In genomic region chr5:59517926-59518585, GRCh38 we compare ENCODE assay signal across 14 cellular contexts.
DNase-seq lines count a peak whose midpoint lies in the region; ATAC-seq and TF ChIP-seq lines count a peak whose summit lies in the region.
"Had no signal": no experiment of that assay in that cellular context is flagged by ENCODE, and none has a peak within 500 bp of the region (broad histone marks: within the 10 kb centered on the region; RNA-seq: fewer than 3 reads in every experiment).

No MANE protein-coding gene starts in this region.

- H3K36me3 ChIP-seq in mesenchymal stem cell (ENCODE audit: control insufficient read depth in 1 of 2, insufficient read depth in 2 of 2, low read depth in 1 of 2, low read length in 2 of 2): no peaks in the 10 kb centered on the region

- no peak overlapping the region for H2BK120ac ChIP-seq in mesenchymal stem cell (ENCODE audit: low read depth, low read length)

- H3K36me3 Mint-ChIP-seq in natural killer cell treated with Interleukin-12 subunit alpha and Interleukin-12 subunit beta and Interleukin-15 and Interleukin-18, amount 100 ng/mL, for 72 hours: peaks cover 2% of the 10 kb centered on the region
- H3K36me3 Mint-ChIP-seq: stimulated activated naive B cell treated with anti-CD40 and anti-IgM and Interleukin-4, amounts not matched to agents 10 μg/mL and 1 μg/mL and 100 μg/mL, for 72 hours had no signal

- ATAC-seq in GM19035 (IDR thresholded peaks at IDR 0.05; ENCODE audit: unreplicated experiment): no peak
- no peak for ATAC-seq in GM18858 (IDR thresholded peaks at IDR 0.05; ENCODE audit: unreplicated experiment)
- ATAC-seq in natural killer cell treated with Interleukin-12 subunit alpha and Interleukin-12 subunit beta and Interleukin-15 and Interleukin-18, amount 100 ng/mL, for 72 hours: no peak
- ATAC-seq: Right ventricle myocardium inferior; stimulated activated naive B cell treated with anti-CD40 and anti-IgM and Interleukin-4, amounts not matched to agents 10 μg/mL and 1 μg/mL and 100 μg/mL, for 72 hours had no signal

- H2BK15ac ChIP-seq in mesenchymal stem cell (ENCODE audit: low read depth, poor library complexity, severe bottlenecking): no peak overlapping the region

- no peak overlapping the region for H4K91ac ChIP-seq in mesenchymal stem cell (ENCODE audit: low read length)

- H3K27ac Mint-ChIP-seq in natural killer cell treated with Interleukin-12 subunit alpha and Interleukin-12 subunit beta and Interleukin-15 and Interleukin-18, amount 100 ng/mL, for 72 hours: no peak overlapping the region
- H3K27ac Mint-ChIP-seq: stimulated activated naive B cell treated with anti-CD40 and anti-IgM and Interleukin-4, amounts not matched to agents 10 μg/mL and 1 μg/mL and 100 μg/mL, for 72 hours had no signal

- peak overlapping the region; percentile 59 for H3K27ac ChIP-seq in mesenchymal stem cell (ENCODE audit: low read length, poor library complexity, severe bottlenecking)
- H3K27ac ChIP-seq: parathyroid adenoma had no signal

- H2BK12ac ChIP-seq in mesenchymal stem cell (ENCODE audit: low read length in 2 of 2): peak overlapping the region in 1 of 2 experiments; percentile 44

- H4K8ac ChIP-seq in mesenchymal stem cell (ENCODE audit: low read length): no peak overlapping the region

- H3K27me3 Mint-ChIP-seq in natural killer cell treated with Interleukin-12 subunit alpha and Interleukin-12 subunit beta and Interleukin-15 and Interleukin-18, amount 100 ng/mL, for 72 hours: no peaks in the 10 kb centered on the region
- H3K27me3 Mint-ChIP-seq: stimulated activated naive B cell treated with anti-CD40 and anti-IgM and Interleukin-4, amounts not matched to agents 10 μg/mL and 1 μg/mL and 100 μg/mL, for 72 hours had no signal

- H3K4me3 ChIP-seq in cardiac fibroblast (replicated peaks in 1 of 2; ENCODE audit: low read depth in 2 of 2, low read length in 2 of 2): no peak overlapping the region
- no peak overlapping the region for H3K4me3 ChIP-seq in mesenchymal stem cell (ENCODE audit: insufficient read depth in 1 of 2, low read depth in 1 of 2, low read length in 2 of 2)

- no peaks in the 10 kb centered on the region for H3K9me3 Mint-ChIP-seq in natural killer cell treated with Interleukin-12 subunit alpha and Interleukin-12 subunit beta and Interleukin-15 and Interleukin-18, amount 100 ng/mL, for 72 hours

- no peak overlapping the region for H3K14ac ChIP-seq in mesenchymal stem cell (ENCODE audit: low read length in 2 of 2)

- no peak overlapping the region for H3K4ac ChIP-seq in mesenchymal stem cell (ENCODE audit: low read depth in 1 of 2, low read length in 2 of 2)

- H3K9ac ChIP-seq in mesenchymal stem cell (ENCODE audit: low read length): no peak overlapping the region
- H3K9ac ChIP-seq: parathyroid adenoma had no signal

- H3K23ac ChIP-seq in mesenchymal stem cell (ENCODE audit: low read length in 2 of 2): no peak overlapping the region

- no peak overlapping the region for H2BK5ac ChIP-seq in mesenchymal stem cell (ENCODE audit: low read depth, low read length, poor library complexity, severe bottlenecking)

- DNase-seq in AG08396 (ENCODE audit: low spot score) (peak; percentile 10), LHCN-M2 (ENCODE audit: low read depth) (peak; percentile 93), cardiac fibroblast (ENCODE audit: low read depth in 2 of 2) (peak; percentile 31 to 83), mesenchymal stem cell (peak; percentile 77), DMS79 treated with DMSO at 0.1 percent for 48 hours (lab: John Stamatoyannopoulos, UW) (no peak)
- DNase-seq in natural killer cell treated with Interleukin-12 subunit alpha and Interleukin-12 subunit beta and Interleukin-15 and Interleukin-18, amount 100 ng/mL, for 72 hours (ENCODE audit: low spot score): no peak
- DNase-seq: C1 segment of cervical spinal cord; effector CD4-positive, alpha-beta T cell; NCI-H524 treated with DMSO at 0.1 percent for 48 hours; stimulated activated naive B cell treated with anti-CD40 and anti-IgM and Interleukin-4, amounts not matched to agents 10 μg/mL and 1 μg/mL and 100 μg/mL, for 72 hours had no signal

- H2AFZ ChIP-seq in mesenchymal stem cell (ENCODE audit: low read depth, low read length): no peak overlapping the region
- H2AFZ ChIP-seq: parathyroid adenoma had no signal

- H3K79me1 ChIP-seq in mesenchymal stem cell (replicated peaks; ENCODE audit: low read length, poor library complexity, severe bottlenecking): peaks cover 4% of the 10 kb centered on the region

- no peaks in the 10 kb centered on the region for H3K4me1 Mint-ChIP-seq in natural killer cell treated with Interleukin-12 subunit alpha and Interleukin-12 subunit beta and Interleukin-15 and Interleukin-18, amount 100 ng/mL, for 72 hours (ENCODE audit: low read depth in 2 of 2)

- H3K4me3 Mint-ChIP-seq in natural killer cell treated with Interleukin-12 subunit alpha and Interleukin-12 subunit beta and Interleukin-15 and Interleukin-18, amount 100 ng/mL, for 72 hours: no peak overlapping the region
- H3K4me3 Mint-ChIP-seq: stimulated activated naive B cell treated with anti-CD40 and anti-IgM and Interleukin-4, amounts not matched to agents 10 μg/mL and 1 μg/mL and 100 μg/mL, for 72 hours had no signal

- H3K18ac ChIP-seq in mesenchymal stem cell (ENCODE audit: low read depth in 1 of 2, low read length in 2 of 2): no peak overlapping the region

- H3K4me1 ChIP-seq in mesenchymal stem cell (ENCODE audit: control insufficient read depth, insufficient read depth, low read depth, low read length): peaks cover 2% of the 10 kb centered on the region
- H3K4me1 ChIP-seq: parathyroid adenoma had no signal

- H3K9me3 ChIP-seq in mesenchymal stem cell (ENCODE audit: control insufficient read depth, low read length): no peaks in the 10 kb centered on the region

- H2AK5ac ChIP-seq in mesenchymal stem cell (ENCODE audit: low read length, severe bottlenecking): no peak overlapping the region

- no CpG with 5 or more reads among the region's 3 CpGs for WGBS in mesenchymal stem cell

- H3K27me3 ChIP-seq in mesenchymal stem cell (ENCODE audit: control insufficient read depth in 1 of 2, insufficient read depth in 1 of 2, low read length in 2 of 2): peaks cover 0 to 6% of the 10 kb centered on the region in 2 experiments

- no peak overlapping the region for H3K4me2 ChIP-seq in mesenchymal stem cell (ENCODE audit: low read length, poor library complexity, severe bottlenecking)

- TF ChIP-seq CTCF in cardiac fibroblast (IDR thresholded peaks at IDR 0.05; ENCODE audit: low read depth, low read length): peak; percentile 6

Comparison
In these comparisons a context has a peak if more than half of its experiments do, and no peak if none do; other contexts are left out.
1. DNase-seq: peak in AG08396 (single experiment), LHCN-M2 (single experiment), cardiac fibroblast (2 of 2) and mesenchymal stem cell (single experiment); none in DMS79 treated with DMSO at 0.1 percent for 48 hours (single experiment) and natural killer cell treated with Interleukin-12 subunit alpha and Interleukin-12 subunit beta and Interleukin-15 and Interleukin-18, amount 100 ng/mL, for 72 hours (single experiment).